ENCODE assay signal across 28 cellular contexts in genomic region chr4:71400788-71401187, GRCh38.
"Had no signal": no experiment of that assay in that cellular context is flagged by ENCODE, and none has a peak within 500 bp of the region (broad histone marks: within the 10 kb centered on the region; RNA-seq: fewer than 3 reads in every experiment).

No MANE protein-coding gene starts in this region.

- H3K27me3 Mint-ChIP-seq: activated CD4-positive, alpha-beta T cell treated with anti-CD3 and anti-CD28 coated beads for 36 hours; activated naive CD8-positive, alpha-beta T cell treated with anti-CD3 and anti-CD28 coated beads, Interleukin-2, amount 50 U/mL, for 24 hours; activated T-cell treated with anti-CD3 and anti-CD28 coated beads, Interleukin-2, amount 50 U/mL, for 24 hours; brain; central memory CD8-positive, alpha-beta T cell had no signal

- H3K36me3 Mint-ChIP-seq: activated naive CD4-positive, alpha-beta T cell treated with anti-CD3 and anti-CD28 coated beads, Interleukin-2, amount 50 U/mL, for 72 hours had no signal

- H3K36me3 ChIP-seq: ascending aorta, WERI-Rb-1 had no signal

- H3K4me3 ChIP-seq: ascending aorta, SK-N-MC had no signal

- DNase-seq: activated CD4-positive, alpha-beta T cell treated with anti-CD3 and anti-CD28 coated beads for 36 hours; activated CD4-positive, alpha-beta T cell treated with anti-CD3 and anti-CD28 coated beads, Interleukin-2, amount 50 U/mL, for 1 hour; activated CD8-positive, alpha-beta memory T cell treated with anti-CD3 and anti-CD28 coated beads, Interleukin-2, amount 50 U/mL, for 48 hours; activated CD8-positive, alpha-beta T cell treated with anti-CD3 and anti-CD28 coated beads for 36 hours; activated effector memory CD4-positive, alpha-beta T cell treated with anti-CD3 and anti-CD28 coated beads, Interleukin-2, amount 50 U/mL, for 16 hours; activated naive CD4-positive, alpha-beta T cell treated with Interleukin-2 at 50 U/mL for 16 hours; activated naive CD8-positive, alpha-beta T cell treated with anti-CD3 and anti-CD28 coated beads, Interleukin-2, amount 50 U/mL, for 24 hours; activated T-cell treated with anti-CD3 and anti-CD28 coated beads, Interleukin-2, amount 50 U/mL, for 24 hours; amniotic stem cell; NCI-H1105; NCI-H1436; NCI-H1694 treated with DMSO at 0.1 percent for 48 hours; NCI-H2029 treated with DMSO at 0.1 percent for 48 hours; NCI-H345; NCI-H510A; NCI-H69; NK-92 treated with Interleukin-12 subunit alpha and Interleukin-12 subunit beta, amount 100 ng/mL, for 24 hours; OCI-M1; RPMI8226; T-helper 1 cell; WERI-Rb-1 had no signal

- H3K4me1 ChIP-seq: ascending aorta had no signal

- H3K9me3 Mint-ChIP-seq: activated CD8-positive, alpha-beta T cell treated with anti-CD3 and anti-CD28 coated beads for 36 hours; activated naive CD4-positive, alpha-beta T cell treated with anti-CD3 and anti-CD28 coated beads, Interleukin-2, amount 50 U/mL, for 72 hours; activated naive CD8-positive, alpha-beta T cell treated with anti-CD3 and anti-CD28 coated beads, Interleukin-2, amount 50 U/mL, for 24 hours; activated T-cell treated with anti-CD3 and anti-CD28 coated beads, Interleukin-2, amount 50 U/mL, for 24 hours; brain; central memory CD8-positive, alpha-beta T cell had no signal

- H3K9me3 ChIP-seq: ascending aorta had no signal

- H3K27me3 ChIP-seq: ascending aorta had no signal

- H3K27ac Mint-ChIP-seq: activated CD4-positive, alpha-beta T cell treated with anti-CD3 and anti-CD28 coated beads for 36 hours; activated CD8-positive, alpha-beta T cell treated with anti-CD3 and anti-CD28 coated beads for 36 hours; activated naive CD4-positive, alpha-beta T cell treated with anti-CD3 and anti-CD28 coated beads, Interleukin-2, amount 50 U/mL, for 72 hours; activated naive CD8-positive, alpha-beta T cell treated with anti-CD3 and anti-CD28 coated beads, Interleukin-2, amount 50 U/mL, for 24 hours; activated T-cell treated with anti-CD3 and anti-CD28 coated beads, Interleukin-2, amount 50 U/mL, for 24 hours had no signal

- ATAC-seq: activated CD4-positive, alpha-beta T cell treated with anti-CD3 and anti-CD28 coated beads for 36 hours; activated CD8-positive, alpha-beta T cell treated with anti-CD3 and anti-CD28 coated beads for 36 hours; activated naive CD4-positive, alpha-beta T cell treated with anti-CD3 and anti-CD28 coated beads, Interleukin-2, amount 50 U/mL, for 72 hours; activated naive CD8-positive, alpha-beta T cell treated with anti-CD3 and anti-CD28 coated beads, Interleukin-2, amount 50 U/mL, for 24 hours; Panc1; Right ventricle myocardium inferior had no signal

- H3K27ac ChIP-seq: ascending aorta, SK-N-MC, WERI-Rb-1 had no signal

- H3K4me3 Mint-ChIP-seq: activated CD4-positive, alpha-beta T cell treated with anti-CD3 and anti-CD28 coated beads for 36 hours; activated CD8-positive, alpha-beta T cell treated with anti-CD3 and anti-CD28 coated beads for 36 hours; activated naive CD8-positive, alpha-beta T cell treated with anti-CD3 and anti-CD28 coated beads, Interleukin-2, amount 50 U/mL, for 24 hours; activated T-cell treated with anti-CD3 and anti-CD28 coated beads, Interleukin-2, amount 50 U/mL, for 24 hours; central memory CD8-positive, alpha-beta T cell had no signal

- H3K4me1 Mint-ChIP-seq: activated CD4-positive, alpha-beta T cell treated with anti-CD3 and anti-CD28 coated beads for 36 hours; activated naive CD8-positive, alpha-beta T cell treated with anti-CD3 and anti-CD28 coated beads, Interleukin-2, amount 50 U/mL, for 24 hours; central memory CD8-positive, alpha-beta T cell had no signal
